Comparison of ENCODE assay signal across 18 cellular contexts in the genomic region with DNA sequence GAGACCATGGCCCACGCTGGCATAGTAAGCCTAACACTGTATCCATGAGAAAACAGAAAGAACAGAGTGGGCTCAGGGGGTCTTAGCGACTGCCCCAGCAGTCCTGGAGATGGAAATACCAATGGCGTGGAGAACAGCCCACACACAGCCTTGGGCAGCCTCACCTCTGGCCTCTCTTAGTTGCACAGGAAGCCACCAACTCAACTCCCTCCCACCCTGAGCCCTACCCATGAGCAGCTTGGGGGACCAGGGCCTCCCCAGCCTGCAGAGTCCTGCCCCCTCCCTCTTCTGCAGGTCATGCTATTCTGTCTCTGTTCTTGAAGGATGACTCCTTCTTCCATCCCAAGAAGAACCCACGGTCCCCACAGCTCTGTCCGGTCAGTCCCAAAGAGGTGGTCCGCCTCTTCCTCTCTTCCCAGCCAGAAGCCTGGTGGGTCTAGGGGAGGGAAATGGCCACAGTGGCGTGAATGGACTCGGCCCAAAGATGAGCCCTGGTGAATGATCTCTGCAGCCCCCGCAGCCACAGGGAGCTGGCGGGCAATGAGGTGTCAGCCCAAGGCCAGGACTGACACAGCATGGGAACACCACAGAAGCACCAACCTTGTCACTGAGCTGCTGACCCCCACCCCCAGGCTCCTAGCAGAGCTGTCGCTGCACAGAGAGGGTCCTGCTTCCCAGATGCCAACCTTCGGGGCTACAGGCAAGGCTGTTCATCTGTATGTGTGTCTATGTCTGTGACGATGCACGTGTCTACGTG.
DNase-seq lines count a peak whose midpoint lies in the region; ATAC-seq and TF ChIP-seq lines count a peak whose summit lies in the region.
"Had no signal": no experiment of that assay in that cellular context is flagged by ENCODE, and none has a peak within 500 bp of the region (broad histone marks: within the 10 kb centered on the region; RNA-seq: fewer than 3 reads in every experiment).

No MANE protein-coding gene starts in this region.

- H3K4me1 Mint-ChIP-seq in stimulated activated naive CD8-positive, alpha-beta T cell treated with anti-CD3 and anti-CD28 coated beads, Interleukin-15, amount 100 ng/mL, for 72 hours: no peaks in the 10 kb centered on the region

- H3K4me1 ChIP-seq in mesodermal cell (ENCODE audit: control insufficient read depth, insufficient read depth, low read length, poor library complexity, severe bottlenecking) (peaks cover 14% of the 10 kb centered on the region), spleen (peaks cover 0 to 17% (median 5%) of the 10 kb centered on the region in 6 donors), vagina (peaks cover 32% of the 10 kb centered on the region)

- ATAC-seq in stimulated activated naive CD8-positive, alpha-beta T cell treated with anti-CD3 and anti-CD28 coated beads, Interleukin-15, amount 100 ng/mL, for 72 hours: peak; percentile 33
- ATAC-seq in stimulated activated naive CD8-positive, alpha-beta T cell treated with anti-CD3 and anti-CD28 coated beads, Interleukin-15, Interleukin-2, amounts not matched to agents 100 U/mL and 50 U/mL, for 24 hours: no peak
- ATAC-seq in HG03159 (IDR thresholded peaks at IDR 0.05; ENCODE audit: unreplicated experiment): no peak
- ATAC-seq in GM21381 (IDR thresholded peaks at IDR 0.05; ENCODE audit: unreplicated experiment): no peak
- ATAC-seq: Right ventricle myocardium inferior had no signal

- no peak for DNase-seq in stimulated activated naive CD8-positive, alpha-beta T cell treated with anti-CD3 and anti-CD28 coated beads, Interleukin-15, amount 100 ng/mL, for 72 hours
- no peak for DNase-seq in stimulated activated naive CD8-positive, alpha-beta T cell treated with anti-CD3 and anti-CD28 coated beads, Interleukin-15, Interleukin-2, amounts not matched to agents 100 U/mL and 50 U/mL, for 24 hours
- DNase-seq in spleen (peak; percentile 63), vagina (ENCODE audit: extremely low spot score in 2 of 2) (no peak), T-helper 9 cell (no peak)
- DNase-seq: DND-41, GOT3, MG63, NCI-H1092 treated with DMSO at 0.1 percent for 48 hours, NCI-H2081 treated with DMSO at 0.1 percent for 48 hours, NCI-H2227 treated with DMSO at 0.1 percent for 48 hours, NCI-H524, Peyer's patch had no signal

- no peaks in the 10 kb centered on the region for H3K9me3 ChIP-seq in mesodermal cell (ENCODE audit: control insufficient read depth, low read length)
- no peaks in the 10 kb centered on the region for H3K9me3 ChIP-seq in spleen
- no peaks in the 10 kb centered on the region for H3K9me3 ChIP-seq in vagina
- H3K9me3 ChIP-seq: BLaER1 treated with 17β-estradiol and CSF1 and Interleukin-3, amounts not matched to agents 10 nM and 100 nM; Peyer's patch had no signal

- H3K4me3 ChIP-seq in mesodermal cell (ENCODE audit: extremely low read depth, insufficient read depth, low read length, poor library complexity, severe bottlenecking): no peak overlapping the region
- H3K4me3 ChIP-seq in spleen: no peak overlapping the region
- H3K4me3 ChIP-seq in vagina: no peak overlapping the region
- H3K4me3 ChIP-seq: BLaER1 treated with 17β-estradiol and CSF1 and Interleukin-3, amounts not matched to agents 10 nM and 100 nM; MG63; Peyer's patch had no signal

- WGBS in mesodermal cell (ENCODE audit: insufficient coverage in 2 of 2), 2 experiments: 91 to 95% methylated on average over 11 to 13 of the region's 15 CpGs
- WGBS in spleen, 5 donors: 81 to 88% (median 87%) methylated on average over 13 to 15 of the region's 15 CpGs

- intact Hi-C loops in spleen (cut with DNase I; ENCODE audit: low total_unique reads): no loop called here
- intact Hi-C loops in vagina (cut with DNase I): no loop called here

- H3K27me3 Mint-ChIP-seq in stimulated activated naive CD8-positive, alpha-beta T cell treated with anti-CD3 and anti-CD28 coated beads, Interleukin-15, amount 100 ng/mL, for 72 hours: peaks cover 7% of the 10 kb centered on the region

- no peaks in the 10 kb centered on the region for H3K9me3 Mint-ChIP-seq in stimulated activated naive CD8-positive, alpha-beta T cell treated with anti-CD3 and anti-CD28 coated beads, Interleukin-15, amount 100 ng/mL, for 72 hours

- H3K36me3 ChIP-seq in mesodermal cell (ENCODE audit: control insufficient read depth, insufficient read depth, low read length): no peaks in the 10 kb centered on the region
- no peaks in the 10 kb centered on the region for H3K36me3 ChIP-seq in spleen
- H3K36me3 ChIP-seq in vagina: no peaks in the 10 kb centered on the region
- H3K36me3 ChIP-seq: BLaER1 treated with 17β-estradiol and CSF1 and Interleukin-3, amounts not matched to agents 10 nM and 100 nM; MG63; Peyer's patch had no signal

- TF ChIP-seq POLR2A in spleen (IDR thresholded peaks at IDR 0.05): no peak
- no peak for TF ChIP-seq POLR2A in vagina (IDR thresholded peaks at IDR 0.05)

- H3K27ac ChIP-seq in mesodermal cell (ENCODE audit: low read depth, low read length, severe bottlenecking): peak overlapping the region; percentile 36
- peak overlapping the region in 4 of 8 donors; percentile 8 to 67 (median 34) for H3K27ac ChIP-seq in spleen
- H3K27ac ChIP-seq in vagina: peak overlapping the region; percentile 75
- H3K27ac ChIP-seq: BLaER1 treated with 17β-estradiol and CSF1 and Interleukin-3, amounts not matched to agents 10 nM and 100 nM had no signal

- H3K27ac Mint-ChIP-seq in stimulated activated naive CD8-positive, alpha-beta T cell treated with anti-CD3 and anti-CD28 coated beads, Interleukin-15, amount 100 ng/mL, for 72 hours: no peak overlapping the region

- TF ChIP-seq CTCF in spleen (IDR thresholded peaks at IDR 0.05 in 8 of 11, conservative IDR thresholded peaks at IDR 0.05 in 3 of 11) (no peak), vagina (IDR thresholded peaks at IDR 0.05) (no peak)

- no peak overlapping the region for H3K4me3 Mint-ChIP-seq in stimulated activated naive CD8-positive, alpha-beta T cell treated with anti-CD3 and anti-CD28 coated beads, Interleukin-15, amount 100 ng/mL, for 72 hours

- H3K27me3 ChIP-seq in spleen (replicated peaks in 1 of 7) (peaks cover 0 to 9% (median 0%) of the 10 kb centered on the region in 7 donors), vagina (no peaks in the 10 kb centered on the region)
- H3K27me3 ChIP-seq: BLaER1 treated with 17β-estradiol and CSF1 and Interleukin-3, amounts not matched to agents 10 nM and 100 nM; MG63; Peyer's patch had no signal
